8 cellular contexts compared by ENCODE assay signal in genomic region chr22:38923463-38924196, GRCh38. TPM values are rescaled to one million over a fixed set of nuclear protein-coding genes. Genes with fewer than 3 reads are reported as not detected.
DNase-seq lines count a peak whose midpoint lies in the region; ATAC-seq and TF ChIP-seq lines count a peak whose summit lies in the region.

No MANE protein-coding gene starts in this region.

- H3K4me3 ChIP-seq in SK-N-MC, result peak overlapping the region; percentile 75
- H3K4me3 ChIP-seq in fibroblast of villous mesenchyme (ENCODE audit: low read depth, low read length), result peak overlapping the region; percentile 33
- no peak overlapping the region for H3K4me3 ChIP-seq in MM.1S (ENCODE audit: low read length)

- no peaks in the 10 kb centered on the region for H3K36me3 Mint-ChIP-seq in activated CD4-positive, alpha-beta T cell treated with anti-CD3 and anti-CD28 coated beads, Interleukin-2, amount 10 ng/mL, durations not matched to agents 24 days and 14 days (ENCODE audit: low read depth)
- no peaks in the 10 kb centered on the region for H3K36me3 Mint-ChIP-seq in activated CD4-positive, alpha-beta T cell treated with anti-CD3 and anti-CD28 coated beads, Interleukin-2, amount 10 ng/mL, durations not matched to agents 7 days and 5 days (ENCODE audit: low read depth)
- no peaks in the 10 kb centered on the region for H3K36me3 Mint-ChIP-seq in osteocyte (ENCODE audit: unreplicated experiment)

- peak; percentile 48 for DNase-seq in activated CD4-positive, alpha-beta T cell treated with anti-CD3 and anti-CD28 coated beads, Interleukin-2, amount 10 ng/mL, durations not matched to agents 24 days and 14 days
- DNase-seq in activated CD4-positive, alpha-beta T cell treated with anti-CD3 and anti-CD28 coated beads, Interleukin-2, amount 10 ng/mL, durations not matched to agents 7 days and 5 days, result no peak
- DNase-seq in SK-N-MC (ENCODE audit: low read depth, low spot score) (no peak), fibroblast of villous mesenchyme (ENCODE audit: low read depth) (peak; percentile 75), osteocyte (ENCODE audit: extremely low spot score, unreplicated experiment) (peak; percentile 63), MM.1S (no peak)
- DNase-seq in activated CD4-positive, alpha-beta T cell treated with anti-CD3 and anti-CD28 coated beads, Interleukin-2, amount 50 U/mL, for 48 hours, result no peak

- peaks cover 50% of the 10 kb centered on the region for H3K27me3 Mint-ChIP-seq in activated CD4-positive, alpha-beta T cell treated with anti-CD3 and anti-CD28 coated beads, Interleukin-2, amount 10 ng/mL, durations not matched to agents 24 days and 14 days
- peaks cover 32% of the 10 kb centered on the region for H3K27me3 Mint-ChIP-seq in activated CD4-positive, alpha-beta T cell treated with anti-CD3 and anti-CD28 coated beads, Interleukin-2, amount 10 ng/mL, durations not matched to agents 7 days and 5 days
- H3K27me3 Mint-ChIP-seq in osteocyte (ENCODE audit: unreplicated experiment), result peaks cover 21% of the 10 kb centered on the region

- H4K20me1 ChIP-seq in MM.1S (ENCODE audit: insufficient read depth, low read length), result no peaks in the 10 kb centered on the region

- CTCF ChIA-PET in activated CD4-positive, alpha-beta T cell treated with anti-CD3 and anti-CD28 coated beads, Interleukin-2, amount 10 ng/mL, durations not matched to agents 7 days and 5 days (lab: Charles Lee), result no interaction called here

- H3K27ac ChIP-seq in SK-N-MC (peak overlapping the region; percentile 63; the same call in 1 of the 2 replicates), MM.1S (ENCODE audit: low read length) (no peak overlapping the region)

- peaks cover 6% of the 10 kb centered on the region for H3K4me1 Mint-ChIP-seq in activated CD4-positive, alpha-beta T cell treated with anti-CD3 and anti-CD28 coated beads, Interleukin-2, amount 10 ng/mL, durations not matched to agents 24 days and 14 days
- peaks cover 3% of the 10 kb centered on the region for H3K4me1 Mint-ChIP-seq in activated CD4-positive, alpha-beta T cell treated with anti-CD3 and anti-CD28 coated beads, Interleukin-2, amount 10 ng/mL, durations not matched to agents 7 days and 5 days
- peaks cover 20% of the 10 kb centered on the region for H3K4me1 Mint-ChIP-seq in osteocyte (ENCODE audit: unreplicated experiment)

- H3K36me3 ChIP-seq in SK-N-MC (ENCODE audit: insufficient read depth, low read length) (no peaks in the 10 kb centered on the region), MM.1S (replicated peaks; ENCODE audit: insufficient read depth, low read length) (no peaks in the 10 kb centered on the region)

- no peaks in the 10 kb centered on the region for H3K79me2 ChIP-seq in MM.1S (ENCODE audit: low read length)

- TF ChIP-seq CTCF in fibroblast of villous mesenchyme (IDR thresholded peaks at IDR 0.05; ENCODE audit: insufficient read depth, low read depth, low read length) (peak; percentile 34), osteocyte (IDR thresholded peaks at IDR 0.05) (no peak), MM.1S (IDR thresholded peaks at IDR 0.05; ENCODE audit: low read length) (no peak)

- POLR2A ChIA-PET in activated CD4-positive, alpha-beta T cell treated with anti-CD3 and anti-CD28 coated beads, Interleukin-2, amount 10 ng/mL, durations not matched to agents 7 days and 5 days (lab: Charles Lee), result no interaction called here

- no peaks in the 10 kb centered on the region for H3K9me3 Mint-ChIP-seq in activated CD4-positive, alpha-beta T cell treated with anti-CD3 and anti-CD28 coated beads, Interleukin-2, amount 10 ng/mL, durations not matched to agents 24 days and 14 days
- no peaks in the 10 kb centered on the region for H3K9me3 Mint-ChIP-seq in activated CD4-positive, alpha-beta T cell treated with anti-CD3 and anti-CD28 coated beads, Interleukin-2, amount 10 ng/mL, durations not matched to agents 7 days and 5 days
- no peaks in the 10 kb centered on the region for H3K9me3 Mint-ChIP-seq in osteocyte (ENCODE audit: unreplicated experiment)

- no peak overlapping the region for H2AFZ ChIP-seq in MM.1S (ENCODE audit: low read length)

- H3K27me3 ChIP-seq in MM.1S (replicated peaks; ENCODE audit: insufficient read depth, low read length), result peaks cover 8% of the 10 kb centered on the region; the same call in 1 of the 2 replicates

- no peak overlapping the region for H3K4me3 Mint-ChIP-seq in activated CD4-positive, alpha-beta T cell treated with anti-CD3 and anti-CD28 coated beads, Interleukin-2, amount 10 ng/mL, durations not matched to agents 24 days and 14 days
- H3K4me3 Mint-ChIP-seq in activated CD4-positive, alpha-beta T cell treated with anti-CD3 and anti-CD28 coated beads, Interleukin-2, amount 10 ng/mL, durations not matched to agents 7 days and 5 days, result no peak overlapping the region
- H3K4me3 Mint-ChIP-seq in osteocyte (ENCODE audit: unreplicated experiment), result peak overlapping the region; percentile 59

- no peaks in the 10 kb centered on the region for H3K9me2 ChIP-seq in MM.1S (replicated peaks; ENCODE audit: insufficient read depth, low read length)

- H3K9me3 ChIP-seq in SK-N-MC (ENCODE audit: low read depth, low read length) (no peaks in the 10 kb centered on the region), MM.1S (replicated peaks; ENCODE audit: insufficient read depth, low read length) (no peaks in the 10 kb centered on the region)

- no peak for ATAC-seq in HG03469 (IDR thresholded peaks at IDR 0.05; ENCODE audit: unreplicated experiment)

- no peak overlapping the region for H3K27ac Mint-ChIP-seq in activated CD4-positive, alpha-beta T cell treated with anti-CD3 and anti-CD28 coated beads, Interleukin-2, amount 10 ng/mL, durations not matched to agents 24 days and 14 days
- H3K27ac Mint-ChIP-seq in activated CD4-positive, alpha-beta T cell treated with anti-CD3 and anti-CD28 coated beads, Interleukin-2, amount 10 ng/mL, durations not matched to agents 7 days and 5 days, result no peak overlapping the region
- peak overlapping the region; percentile 63 for H3K27ac Mint-ChIP-seq in osteocyte (ENCODE audit: unreplicated experiment)

- no peak overlapping the region for H3K4me2 ChIP-seq in MM.1S (ENCODE audit: low read depth, low read length)

- H3K9ac ChIP-seq in SK-N-MC (ENCODE audit: insufficient read length) (peak overlapping the region; percentile 53), MM.1S (ENCODE audit: low read length) (no peak overlapping the region)

- H3F3A ChIP-seq in MM.1S (ENCODE audit: insufficient read depth, low read length), result peaks cover 2% of the 10 kb centered on the region; the same call in 1 of the 2 replicates

- intact Hi-C loops in activated CD4-positive, alpha-beta T cell treated with anti-CD3 and anti-CD28 coated beads, Interleukin-2, amount 10 ng/mL, durations not matched to agents 24 days and 14 days (cut with micrococcal nuclease), result no loop called here

- no peaks in the 10 kb centered on the region for H3K4me1 ChIP-seq in MM.1S (ENCODE audit: low read length)

RNA-seq across cellular contexts. Expression of gene APOBEC3A, which starts 33.8 kb away (rescaled TPM):
- not detected in 2 replicates for total RNA-seq in activated CD4-positive, alpha-beta T cell treated with anti-CD3 and anti-CD28 coated beads, Interleukin-2, amount 10 ng/mL, durations not matched to agents 24 days and 14 days
- not detected for total RNA-seq in activated CD4-positive, alpha-beta T cell treated with anti-CD3 and anti-CD28 coated beads, Interleukin-2, amount 10 ng/mL, durations not matched to agents 7 days and 5 days
- total RNA-seq in fibroblast of villous mesenchyme (not detected in 2 replicates), osteocyte (not detected in 2 replicates)

RNA-seq across cellular contexts. Expression of gene CBX6, which starts 51.6 kb away (rescaled TPM):
- total RNA-seq in activated CD4-positive, alpha-beta T cell treated with anti-CD3 and anti-CD28 coated beads, Interleukin-2, amount 10 ng/mL, durations not matched to agents 24 days and 14 days, result 178 and 180 TPM in 2 replicates
- 10 to 100 TPM; 56.0 to 60.5 TPM for total RNA-seq in activated CD4-positive, alpha-beta T cell treated with anti-CD3 and anti-CD28 coated beads, Interleukin-2, amount 10 ng/mL, durations not matched to agents 7 days and 5 days
- total RNA-seq in fibroblast of villous mesenchyme (57.7 and 66.5 TPM in 2 replicates), osteocyte (83.5 and 86.2 TPM in 2 replicates)

RNA-seq across cellular contexts. Expression of gene APOBEC3B, which starts 58.5 kb away (rescaled TPM):
- total RNA-seq in activated CD4-positive, alpha-beta T cell treated with anti-CD3 and anti-CD28 coated beads, Interleukin-2, amount 10 ng/mL, durations not matched to agents 24 days and 14 days, result 25.4 and 26.1 TPM in 2 replicates
- total RNA-seq in activated CD4-positive, alpha-beta T cell treated with anti-CD3 and anti-CD28 coated beads, Interleukin-2, amount 10 ng/mL, durations not matched to agents 7 days and 5 days, result 1 to 10 TPM; 8.7 to 8.8 TPM
- total RNA-seq in fibroblast of villous mesenchyme (2.2 and 3.2 TPM in 2 replicates), osteocyte (4.2 and 4.9 TPM in 2 replicates)

Comparison
In these comparisons a context has a peak if more than half of its experiments do, and no peak if none do; other contexts are left out.
1. DNase-seq: peak in activated CD4-positive, alpha-beta T cell treated with anti-CD3 and anti-CD28 coated beads, Interleukin-2, amount 10 ng/mL, durations not matched to agents 24 days and 14 days (single experiment), fibroblast of villous mesenchyme (single experiment) and osteocyte (single experiment); none in activated CD4-positive, alpha-beta T cell treated with anti-CD3 and anti-CD28 coated beads, Interleukin-2, amount 10 ng/mL, durations not matched to agents 7 days and 5 days (single experiment), SK-N-MC (single experiment), MM.1S (single experiment) and activated CD4-positive, alpha-beta T cell treated with anti-CD3 and anti-CD28 coated beads, Interleukin-2, amount 50 U/mL, for 48 hours (0 of 2).